In genomic region chr11:44094260-44094868, GRCh38 we compare ENCODE assay signal across 7 cellular contexts. TPM values are rescaled to one million over a fixed set of nuclear protein-coding genes. Genes with fewer than 3 reads are reported as not detected.
DNase-seq lines count a peak whose midpoint lies in the region; ATAC-seq and TF ChIP-seq lines count a peak whose summit lies in the region.

No MANE protein-coding gene starts in this region.

- peaks cover 10% of the 10 kb centered on the region; the same call in 1 of the 2 replicates for H4K20me1 ChIP-seq in PC-3 (ENCODE audit: low read length)

- CTCF ChIA-PET in PC-3 (lab: Charles Lee) = interaction anchor here (0.6 to 1.5 kb wide), 5 partner anchors 26 to 787 kb away, joined by 3 to 6 read pairs (median 4); partner anchors contain the start of gene ACCS

- no peak overlapping the region for H3K4me3 ChIP-seq in PC-3 (ENCODE audit: low read length)

- H3K79me2 ChIP-seq in PC-3 (ENCODE audit: low read length) = peaks cover 31% of the 10 kb centered on the region

- no peaks in the 10 kb centered on the region for H3K36me3 Mint-ChIP-seq in natural killer cell

- intact Hi-C loops in PC-3 (cut with micrococcal nuclease) = loop anchor here (1.0 kb wide), 1 partner anchor 444 kb away; no protein-coding TSS in a partner anchor
- intact Hi-C loops in natural killer cell (cut with micrococcal nuclease) = no loop called here

- no TSS peak for BruUV-seq in PC-3 (replicated peaks; lab: Mats Ljungman, UMichigan)

- H3K9me3 Mint-ChIP-seq in natural killer cell = no peaks in the 10 kb centered on the region

- H3K27me3 Mint-ChIP-seq in natural killer cell (ENCODE audit: low read depth in 2 of 2) = no peaks in the 10 kb centered on the region

- POLR2A ChIA-PET in PC-3 (lab: Charles Lee; ENCODE audit: unreplicated experiment) = interaction anchor here (0.6 kb wide), 1 partner anchor 178 kb away, joined by 3 read pairs; no protein-coding TSS in a partner anchor

- ATAC-seq in GM18517 (IDR thresholded peaks at IDR 0.05; ENCODE audit: unreplicated experiment) (peak; percentile 54), PC-3 (peak; percentile 50), esophagus mucosa (peak; percentile 39), natural killer cell (peak; percentile 50 to 67 (median 59))

- peak; percentile 81 for TF ChIP-seq CTCF in PC-3 (conservative IDR thresholded peaks at IDR 0.05; ENCODE audit: low read depth, low read length)
- TF ChIP-seq CTCF in natural killer cell (IDR thresholded peaks at IDR 0.05) = peak; percentile 88

- H3K4me1 Mint-ChIP-seq in natural killer cell = peaks cover 19 to 39% of the 10 kb centered on the region in 2 donors

- H3K4me3 Mint-ChIP-seq in natural killer cell = peak overlapping the region; percentile 81

- H3K9me2 ChIP-seq in PC-3 (replicated peaks; ENCODE audit: low read length) = no peaks in the 10 kb centered on the region

- DNase-seq in LHCN-M2 (ENCODE audit: low read depth) (peak; percentile 73), PC-3 (peak; percentile 88), activated T-cell treated with anti-CD3 and anti-CD28 coated beads for 4 hours (peak; percentile 79), natural killer cell (peak; percentile 73)
- peak; percentile 74 for DNase-seq in stimulated activated naive CD4-positive, alpha-beta T cell treated with Interleukin-2 at 50 U/mL for 16 hours (lab: John Stamatoyannopoulos, UW)

- 0 out of 2 replicates have a peak, but pooled peaks cover 6% of the 10 kb centered on the region for H3K27me3 ChIP-seq in PC-3 (ENCODE audit: low read length)

- no peak overlapping the region for H3K27ac ChIP-seq in PC-3 (ENCODE audit: low read length)

- H3K9me3 ChIP-seq in PC-3 (ENCODE audit: low read length) = no peaks in the 10 kb centered on the region

- H3K4me2 ChIP-seq in PC-3 (ENCODE audit: low read length) = no peak overlapping the region

- H3K27ac Mint-ChIP-seq in natural killer cell = no peak overlapping the region

- no peaks in the 10 kb centered on the region for H3F3A ChIP-seq in PC-3 (ENCODE audit: low read length, unreplicated experiment)

- H3K36me3 ChIP-seq in PC-3 (ENCODE audit: low read depth, low read length) = no peaks in the 10 kb centered on the region

- H3K9ac ChIP-seq in PC-3 (ENCODE audit: low read length) = no peak overlapping the region

- no peak overlapping the region for H2AFZ ChIP-seq in PC-3 (ENCODE audit: low read length)

- H3K4me1 ChIP-seq in PC-3 (ENCODE audit: insufficient read depth, low read length) = peaks cover 16% of the 10 kb centered on the region

RNA-seq across cellular contexts. Expression of gene EXT2, which starts 1.1 kb away (rescaled TPM):
- total RNA-seq in LHCN-M2 (2014; rRNA removed) = 71.4 and 82.3 TPM in 2 replicates
- 39.6 TPM for polyA plus RNA-seq in LHCN-M2 (2012)
- total RNA-seq in PC-3 (2014; rRNA removed) = 74.2 and 77.0 TPM in 2 replicates
- 28.8 TPM for total RNA-seq in esophagus mucosa
- total RNA-seq in natural killer cell = 10 to 100 TPM; 44.2 to 50.3 (median 45.8) TPM

RNA-seq across cellular contexts. Expression of gene ACCS, which starts 28.3 kb away (rescaled TPM):
- 10.9 and 14.6 TPM in 2 replicates for total RNA-seq in LHCN-M2 (2014; rRNA removed)
- polyA plus RNA-seq in LHCN-M2 (2012) = 6.6 TPM
- total RNA-seq in PC-3 (2014; rRNA removed) = 3.8 and 7.5 TPM in 2 replicates
- 5.9 TPM for total RNA-seq in esophagus mucosa
- 10 to 100 TPM; 16.3 to 32.1 (median 31.9) TPM for total RNA-seq in natural killer cell

RNA-seq across cellular contexts. Expression of gene ACCSL, which starts 46.6 kb away (rescaled TPM):
- total RNA-seq in LHCN-M2 (2014; rRNA removed) (not detected in 2 replicates), PC-3 (2014; rRNA removed) (not detected in 2 replicates), esophagus mucosa (not detected), natural killer cell (not detected)
- polyA plus RNA-seq in LHCN-M2 (2012) = not detected
